In genomic region chr18:52343138-52343537, GRCh38 we compare ENCODE assay signal across 12 cellular contexts. TPM values are rescaled to one million over a fixed set of nuclear protein-coding genes. Genes with fewer than 3 reads are reported as not detected.
A peak's percentile ranks its signal among the peaks of the same experiment; 100 is the strongest.
DNase-seq lines count a peak whose midpoint lies in the region; ATAC-seq, FAIRE-seq and TF ChIP-seq lines count a peak whose summit lies in the region.
"Had no signal": no experiment of that assay in that cellular context is flagged by ENCODE, and none has a peak within 500 bp of the region (broad histone marks: within the 10 kb centered on the region; RNA-seq: fewer than 3 reads in every experiment).

No MANE protein-coding gene starts in this region.

- TF ChIP-seq CTCF in GM10266 (IDR thresholded peaks at IDR 0.05; ENCODE audit: control insufficient read depth, insufficient read depth, low read depth, missing control alignments) (peak; percentile 30), MM.1S (IDR thresholded peaks at IDR 0.05; ENCODE audit: low read length) (peak; percentile 18), GM12878 (IDR thresholded peaks at IDR 0.05 in 2 of 3, conservative IDR thresholded peaks at IDR 0.05 in 1 of 3; ENCODE audit: control insufficient read depth in 2 of 3, extremely low read depth in 1 of 3, insufficient read depth in 1 of 3, low read depth in 3 of 3, low read length in 3 of 3) (peak in 2 of 3 experiments; percentile 20 to 49; a peak in 3 of 6 replicates), HepG2 (CRISPR knock-in tag; IDR thresholded peaks at IDR 0.05) (no peak)

- no peak overlapping the region for H2AFZ ChIP-seq in MM.1S (ENCODE audit: low read length)
- H2AFZ ChIP-seq in GM12878 (ENCODE audit: control insufficient read depth, low read depth, low read length), result no peak overlapping the region
- H2AFZ ChIP-seq in neuron (ENCODE audit: low read depth, low read length), result no peak overlapping the region
- no peak overlapping the region for H2AFZ ChIP-seq in HepG2 (ENCODE audit: low read length)

- H3K27ac Mint-ChIP-seq in activated naive CD4-positive, alpha-beta T cell treated with anti-CD3 and anti-CD28 coated beads, Interleukin-2, amount 50 U/mL, for 72 hours, result no peak overlapping the region

- TF ChIP-seq POLR2A in GM12878 (IDR thresholded peaks at IDR 0.05; ENCODE audit: low read depth, low read length), result no peak
- no peak for TF ChIP-seq POLR2A in HepG2 (IDR thresholded peaks at IDR 0.05; ENCODE audit: insufficient read depth in 1 of 2, low read depth in 2 of 2, low read length in 2 of 2)

- SMC1A ChIA-PET in GM12878 (lab: Charles Lee; ENCODE audit: uncharacterized antibody, unreplicated experiment), result no interaction called here

- H3K36me3 ChIP-seq in MM.1S (replicated peaks; ENCODE audit: insufficient read depth, low read length), result no peaks in the 10 kb centered on the region
- H3K36me3 ChIP-seq in GM12878 (ENCODE audit: control insufficient read depth in 2 of 2, insufficient read depth in 2 of 2, low read length in 1 of 2), result no peaks in the 10 kb centered on the region
- no peaks in the 10 kb centered on the region for H3K36me3 ChIP-seq in neuron (ENCODE audit: insufficient read depth, low read length)
- no peaks in the 10 kb centered on the region for H3K36me3 ChIP-seq in HepG2 (replicated peaks in 1 of 2; ENCODE audit: control insufficient read depth in 1 of 2, insufficient read depth in 2 of 2, low read length in 2 of 2)
- H3K36me3 ChIP-seq: neutrophil had no signal

- CTCF ChIA-PET in GM12878 (lab: Yijun Ruan, JAX) (no interaction called here), HepG2 (lab: Yijun Ruan, JAX; ENCODE audit: low intra/inter-chr PET ratio, low total read pairs) (no interaction called here)

- POLR2A ChIA-PET in GM12878 (lab: Charles Lee), result no interaction called here
- POLR2A ChIA-PET in HepG2 (lab: Yijun Ruan, JAX), result no interaction called here

- H3K9me3 ChIP-seq in MM.1S (replicated peaks; ENCODE audit: insufficient read depth, low read length) (no peaks in the 10 kb centered on the region), GM12878 (replicated peaks; ENCODE audit: control insufficient read depth, insufficient read depth, low read length) (no peaks in the 10 kb centered on the region), neuron (ENCODE audit: low read length) (no peaks in the 10 kb centered on the region), HepG2 (ENCODE audit: low read length) (no peaks in the 10 kb centered on the region)
- H3K9me3 ChIP-seq: neutrophil had no signal

- TF ChIP-seq RAD21 in GM12878 (IDR thresholded peaks at IDR 0.05; ENCODE audit: insufficient read depth, low read depth, low read length) (peak; percentile 53), HepG2 (CRISPR knock-in tag; IDR thresholded peaks at IDR 0.05) (no peak)

- RAD21 ChIA-PET in GM12878 (lab: Charles Lee; ENCODE audit: unreplicated experiment), result no interaction called here

- H3K27me3 ChIP-seq in MM.1S (replicated peaks; ENCODE audit: insufficient read depth, low read length), result no peaks in the 10 kb centered on the region
- peaks cover 4 to 5% of the 10 kb centered on the region in 2 experiments; a peak in 1 of 4 replicates for H3K27me3 ChIP-seq in GM12878 (replicated peaks in 1 of 2; ENCODE audit: control insufficient read depth in 2 of 2, insufficient read depth in 2 of 2, low read length in 1 of 2)
- peaks cover 10% of the 10 kb centered on the region for H3K27me3 ChIP-seq in neuron (ENCODE audit: insufficient read depth, low read length)
- peaks cover 0 to 18% of the 10 kb centered on the region in 2 experiments; a peak in 2 of 5 replicates for H3K27me3 ChIP-seq in HepG2 (ENCODE audit: control insufficient read depth in 1 of 2, insufficient read depth in 2 of 2, low read length in 2 of 2)

- H3K4me2 ChIP-seq in MM.1S (ENCODE audit: low read depth, low read length) (no peak overlapping the region), GM12878 (ENCODE audit: control insufficient read depth, insufficient read depth) (no peak overlapping the region), HepG2 (ENCODE audit: low read depth, low read length) (no peak overlapping the region)

- no peak overlapping the region for H3K9ac ChIP-seq in MM.1S (ENCODE audit: low read length)
- H3K9ac ChIP-seq in GM12878 (ENCODE audit: control insufficient read depth, insufficient read depth, low read length), result no peak overlapping the region
- H3K9ac ChIP-seq in HepG2 (ENCODE audit: insufficient read depth, low read depth, low read length), result no peak overlapping the region

- H3K27ac ChIP-seq in MM.1S (ENCODE audit: low read length), result no peak overlapping the region
- no peak overlapping the region for H3K27ac ChIP-seq in GM12878 (ENCODE audit: control insufficient read depth, insufficient read depth)
- H3K27ac ChIP-seq in HepG2 (ENCODE audit: extremely low read length, insufficient read depth, low read length), result no peak overlapping the region
- H3K27ac ChIP-seq: neutrophil had no signal

- H3K36me3 Mint-ChIP-seq in activated naive CD4-positive, alpha-beta T cell treated with anti-CD3 and anti-CD28 coated beads, Interleukin-2, amount 50 U/mL, for 72 hours, result peaks cover 18 to 25% of the 10 kb centered on the region in 2 donors

- no peak overlapping the region for H3K4me3 ChIP-seq in MM.1S (ENCODE audit: low read length)
- H3K4me3 ChIP-seq in GM12878, result no peak overlapping the region
- H3K4me3 ChIP-seq in neuron (ENCODE audit: low read length), result peak overlapping the region; percentile 53
- no peak overlapping the region for H3K4me3 ChIP-seq in HepG2 (replicated peaks in 1 of 3; ENCODE audit: insufficient read depth in 1 of 3, low read depth in 2 of 3, low read length in 3 of 3)

- no peak for TF ChIP-seq EP300 in GM12878 (IDR thresholded peaks at IDR 0.05; ENCODE audit: borderline replicate concordance in 1 of 2, control insufficient read depth in 1 of 2, low read depth in 2 of 2, low read length in 2 of 2)
- no peak for TF ChIP-seq EP300 in HepG2 (IDR thresholded peaks at IDR 0.05; ENCODE audit: low read depth in 2 of 2, low read length in 2 of 2)
- no peak for TF ChIP-seq EP300 in HepG2 (CRISPR knock-in tag; IDR thresholded peaks at IDR 0.05; ENCODE audit: borderline replicate concordance)

- peaks cover 0 to 7% of the 10 kb centered on the region in 2 donors for H3K9me3 Mint-ChIP-seq in activated naive CD4-positive, alpha-beta T cell treated with anti-CD3 and anti-CD28 coated beads, Interleukin-2, amount 50 U/mL, for 72 hours

- intact Hi-C loops in GM12878 (cut with micrococcal nuclease; ENCODE audit: unreplicated experiment) (loop anchor here (1.0 to 5.0 kb wide), 2 partner anchors 54 to 328 kb away; no protein-coding TSS in a partner anchor), HepG2 (cut with micrococcal nuclease; ENCODE audit: unreplicated experiment) (loop anchor here (10.0 kb wide), 1 partner anchor 352 kb away; no protein-coding TSS in a partner anchor)

- WGBS in GM12878 (ENCODE audit: insufficient coverage, insufficient replicate concordance, low lambda C conversion rate, missing lambda C conversion rate), result 30% methylated on average over 2 of the region's 2 CpGs
- 2% methylated on average over 2 of the region's 2 CpGs for WGBS in HepG2 (ENCODE audit: low lambda C conversion rate)

- H4K20me1 ChIP-seq in MM.1S (ENCODE audit: insufficient read depth, low read length) (no peaks in the 10 kb centered on the region), GM12878 (ENCODE audit: control insufficient read depth, insufficient read depth) (no peaks in the 10 kb centered on the region), HepG2 (ENCODE audit: insufficient read depth, low read length) (no peaks in the 10 kb centered on the region)

- in situ Hi-C loops in GM12878 (cut with MboI) (no loop called here), HepG2 (cut with HindIII; ENCODE audit: extremely low pct_ligation_motif_present, low pct_unique_long_range_greater_than_20kb) (no loop called here)

- no peak for FAIRE-seq in GM12878 (lab: Jason Lieb, UNC)
- no peak for FAIRE-seq in HepG2 (lab: Jason Lieb, UNC)

- H3K9me2 ChIP-seq in MM.1S (replicated peaks; ENCODE audit: insufficient read depth, low read length), result no peaks in the 10 kb centered on the region

- ATAC-seq in GM12878, result peak; percentile 66
- ATAC-seq in activated naive CD4-positive, alpha-beta T cell treated with anti-CD3 and anti-CD28 coated beads, Interleukin-2, amount 50 U/mL, for 72 hours, result no peak
- ATAC-seq in HepG2, result no peak
- ATAC-seq in GM19023 (IDR thresholded peaks at IDR 0.05; ENCODE audit: unreplicated experiment), result no peak
- ATAC-seq in HG02981 (IDR thresholded peaks at IDR 0.05; ENCODE audit: unreplicated experiment), result no peak
- ATAC-seq: activated CD4-positive, CD25-positive, alpha-beta regulatory T cell treated with anti-CD3 and anti-CD28 coated beads, Interleukin-2, amount 50 U/mL, for 24 hours had no signal

- H3K79me2 ChIP-seq in MM.1S (ENCODE audit: low read length) (no peaks in the 10 kb centered on the region), GM12878 (ENCODE audit: control insufficient read depth, insufficient read depth, low read length) (no peaks in the 10 kb centered on the region), HepG2 (ENCODE audit: insufficient read depth, low read length) (no peaks in the 10 kb centered on the region)

- DNase-seq in GM10266 (ENCODE audit: extremely low spot score), result no peak
- peak; percentile 24 for DNase-seq in MM.1S
- no peak for DNase-seq in GM12878 (ENCODE audit: low read depth, low spot score)
- no peak for DNase-seq in activated naive CD4-positive, alpha-beta T cell treated with anti-CD3 and anti-CD28 coated beads, Interleukin-2, amount 50 U/mL, for 72 hours (ENCODE audit: low spot score in 2 of 2)
- DNase-seq in HepG2 (ENCODE audit: low spot score), result no peak
- DNase-seq: activated effector memory CD4-positive, alpha-beta T cell treated with anti-CD3 and anti-CD28 coated beads, Interleukin-2, amount 50 U/mL, for 16 hours; stimulated activated CD4-positive, alpha-beta T cell treated with anti-CD3 and anti-CD28 coated beads, Interleukin-2, amount 100 ng/mL, for 24 hours had no signal

- H3K4me1 ChIP-seq in MM.1S (ENCODE audit: low read length), result no peaks in the 10 kb centered on the region
- no peaks in the 10 kb centered on the region for H3K4me1 ChIP-seq in GM12878 (ENCODE audit: control insufficient read depth, insufficient read depth, low read length)
- peaks cover 29% of the 10 kb centered on the region for H3K4me1 ChIP-seq in neuron (ENCODE audit: insufficient read depth, low read length)
- H3K4me1 ChIP-seq in HepG2 (ENCODE audit: insufficient read depth, low read length), result no peaks in the 10 kb centered on the region

- no TSS peak for BruUV-seq in GM12878 (replicated peaks; lab: Mats Ljungman, UMichigan)
- no TSS peak for BruUV-seq in HepG2 (replicated peaks; lab: Mats Ljungman, UMichigan)

- H3F3A ChIP-seq in MM.1S (ENCODE audit: insufficient read depth, low read length), result no peaks in the 10 kb centered on the region

RNA-seq across cellular contexts. Expression of gene DCC, which starts 3.1 kb away (rescaled TPM):
- total RNA-seq in GM12878 (2013; cell fraction: nucleolus; rRNA removed), result 1.1 TPM in 1 of 2 replicates, not detected in the other
- total RNA-seq in GM12878 (2014; rRNA removed) (not detected in 2 replicates), GM12878 (2014; rRNA removed; fragmentation: Illumina TruSeq; extraction: Trizol) (not detected in 2 replicates), GM12878 (2021) (not detected in 2 replicates), HepG2 (2016; rRNA removed; fragmentation: Illumina TruSeq; extraction: Trizol) (not detected in 2 replicates)
- not detected for polyA plus RNA-seq in GM12878 (2011; ENCODE audit: low read depth)
- polyA plus RNA-seq in GM12878 (2011; rRNA removed) (not detected in 2 replicates), GM12878 (2014; fragmentation: Illumina TruSeq; extraction: Trizol) (0.01 and 0.02 TPM in 2 replicates), GM12878 (2014; fragmentation: Nextera tagmentation; extraction: Ambion mirVana) (not detected), GM12878 (2014; rRNA removed) (not detected in 2 replicates), GM12878 (2016; fragmentation: Nextera tagmentation; extraction: Ambion mirVana) (not detected), HepG2 (2011; rRNA removed) (not detected in 2 replicates)
- polyA plus RNA-seq in GM12878 (2011; cell fraction: cytosol; rRNA removed), result not detected in 2 replicates
- 0.21 and 0.23 TPM in 2 replicates for polyA plus RNA-seq in GM12878 (2011; cell fraction: nucleus; rRNA removed)
- 0.01 TPM in 1 of 2 replicates, not detected in the other for polyA plus RNA-seq in GM12878 (2012)
- under 0.01 TPM in 1 of 2 replicates, not detected in the other for polyA minus RNA-seq in GM12878 (2011; rRNA and poly(A)+ RNA removed)
- polyA minus RNA-seq in GM12878 (2011; cell fraction: cytosol; rRNA and poly(A)+ RNA removed), result not detected in 2 replicates
- polyA minus RNA-seq in GM12878 (2011; cell fraction: nucleus; rRNA and poly(A)+ RNA removed), result 0.12 and 0.19 TPM in 2 replicates
- not detected for total RNA-seq in activated naive CD4-positive, alpha-beta T cell treated with anti-CD3 and anti-CD28 coated beads, Interleukin-2, amount 50 U/mL, for 72 hours
- not detected in 2 replicates for total RNA-seq in HepG2 (2016; cell fraction: cytosol; rRNA removed; fragmentation: Illumina TruSeq; extraction: Trizol; ENCODE audit: low read depth)
- not detected in 2 replicates for total RNA-seq in HepG2 (2016; cell fraction: insoluble cytoplasmic fraction; rRNA removed; fragmentation: Illumina TruSeq; extraction: Trizol)
- not detected in 2 replicates for total RNA-seq in HepG2 (2016; cell fraction: membrane; rRNA removed; fragmentation: Illumina TruSeq; extraction: Trizol)
- total RNA-seq in HepG2 (2016; cell fraction: nucleus; rRNA removed; fragmentation: Illumina TruSeq; extraction: Trizol), result not detected in 2 replicates
- not detected in 2 replicates for polyA plus RNA-seq in HepG2 (2011; cell fraction: cytosol; rRNA removed)
- polyA plus RNA-seq in HepG2 (2011; cell fraction: nucleus; rRNA removed), result not detected in 2 replicates
- not detected in 2 replicates for polyA plus RNA-seq in HepG2 (2012)
- not detected in 2 replicates for polyA plus RNA-seq in HepG2 (2016; cell fraction: cytosol; fragmentation: Illumina TruSeq; extraction: Trizol; ENCODE audit: low read depth)
- not detected in 2 replicates for polyA plus RNA-seq in HepG2 (2016; cell fraction: insoluble cytoplasmic fraction; fragmentation: Illumina TruSeq; extraction: Trizol; ENCODE audit: low read depth)
- not detected in 2 replicates for polyA plus RNA-seq in HepG2 (2016; cell fraction: membrane; fragmentation: Illumina TruSeq; extraction: Trizol; ENCODE audit: low read depth)
- not detected in 2 replicates for polyA plus RNA-seq in HepG2 (2016; cell fraction: nucleus; fragmentation: Illumina TruSeq; extraction: Trizol; ENCODE audit: insufficient read depth, low read depth)
- not detected in 2 replicates for polyA minus RNA-seq in HepG2 (2011; rRNA and poly(A)+ RNA removed; ENCODE audit: low replicate concordance)
- polyA minus RNA-seq in HepG2 (2011; cell fraction: cytosol; rRNA and poly(A)+ RNA removed), result not detected in 2 replicates
- not detected in 2 replicates for polyA minus RNA-seq in HepG2 (2011; cell fraction: nucleus; rRNA and poly(A)+ RNA removed)
